In the genomic region with DNA sequence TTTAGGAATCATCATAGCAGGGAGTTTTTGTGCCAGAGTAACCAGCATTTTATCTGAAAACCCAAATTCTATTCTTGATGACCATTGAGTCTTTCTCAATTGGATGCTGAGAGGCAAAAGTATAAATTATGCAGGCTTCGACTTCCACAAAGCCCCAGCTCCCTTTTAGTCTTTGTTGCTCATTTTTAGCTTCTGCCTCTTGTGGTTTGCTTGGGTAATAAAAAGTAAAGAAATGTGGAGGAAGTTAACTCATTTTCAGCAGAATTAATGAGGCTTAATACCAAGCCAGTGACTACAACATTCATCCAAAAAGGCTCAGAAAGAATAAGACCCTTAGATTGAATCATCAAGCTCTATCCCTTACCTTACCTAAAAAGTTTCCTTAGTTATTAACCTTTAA, we compare ENCODE assay signal across 13 cellular contexts. TPM values are rescaled to one million over a fixed set of nuclear protein-coding genes. Genes with fewer than 3 reads are reported as not detected.
A peak's percentile ranks its signal among the peaks of the same experiment; 100 is the strongest.
DNase-seq lines count a peak whose midpoint lies in the region; ATAC-seq and TF ChIP-seq lines count a peak whose summit lies in the region.
"Had no signal": no experiment of that assay in that cellular context is flagged by ENCODE, and none has a peak within 500 bp of the region (broad histone marks: within the 10 kb centered on the region; RNA-seq: fewer than 3 reads in every experiment).

No MANE protein-coding gene starts in this region.

- DNase-seq in activated naive CD8-positive, alpha-beta T cell treated with anti-CD3 and anti-CD28 coated beads for 36 hours = no peak
- DNase-seq in NCI-H69 (lab: John Stamatoyannopoulos, UW) = peak; percentile 1
- no peak for DNase-seq in endothelial cell (ENCODE audit: low spot score)
- DNase-seq in upper lobe of right lung = no peak
- no peak for DNase-seq in hepatocyte (ENCODE audit: low spot score)
- no peak for DNase-seq in GM13977 (ENCODE audit: low spot score)
- DNase-seq: activated CD8-positive, alpha-beta memory T cell treated with anti-CD3 and anti-CD28 coated beads, Interleukin-2, amount 50 U/mL, for 48 hours; effector CD8-positive, alpha-beta T cell; SHP77 had no signal

- H3K4me1 Mint-ChIP-seq in activated naive CD8-positive, alpha-beta T cell (ENCODE audit: low read depth) = peaks cover 29% of the 10 kb centered on the region
- peaks cover 33% of the 10 kb centered on the region for H3K4me1 Mint-ChIP-seq in activated naive CD8-positive, alpha-beta T cell treated with anti-CD3 and anti-CD28 coated beads for 36 hours
- peaks cover 4% of the 10 kb centered on the region for H3K4me1 Mint-ChIP-seq in endothelial cell (ENCODE audit: unreplicated experiment)

- peak overlapping the region; percentile 35 for H3K27ac Mint-ChIP-seq in activated naive CD8-positive, alpha-beta T cell
- no peak overlapping the region for H3K27ac Mint-ChIP-seq in activated naive CD8-positive, alpha-beta T cell treated with anti-CD3 and anti-CD28 coated beads for 36 hours
- no peak overlapping the region for H3K27ac Mint-ChIP-seq in endothelial cell (ENCODE audit: unreplicated experiment)

- H3K4me3 Mint-ChIP-seq in activated naive CD8-positive, alpha-beta T cell = no peak overlapping the region
- H3K4me3 Mint-ChIP-seq in activated naive CD8-positive, alpha-beta T cell treated with anti-CD3 and anti-CD28 coated beads for 36 hours = no peak overlapping the region
- no peak overlapping the region for H3K4me3 Mint-ChIP-seq in endothelial cell (ENCODE audit: unreplicated experiment)

- intact Hi-C loops in upper lobe of right lung (cut with DNase I) = no loop called here

- ATAC-seq in upper lobe of right lung = no peak
- no peak for ATAC-seq in GM19452 (IDR thresholded peaks at IDR 0.05; ENCODE audit: unreplicated experiment)
- ATAC-seq: left lobe of liver had no signal

- no peak overlapping the region for H2AFZ ChIP-seq in hepatocyte

- no peak overlapping the region for H3K27ac ChIP-seq in upper lobe of right lung
- no peak overlapping the region for H3K27ac ChIP-seq in hepatocyte
- H3K27ac ChIP-seq: C4-2B had no signal

- H3K4me3 ChIP-seq in upper lobe of right lung = no peak overlapping the region
- H3K4me3 ChIP-seq in hepatocyte = no peak overlapping the region

- H3K36me3 ChIP-seq in upper lobe of right lung (no peaks in the 10 kb centered on the region), hepatocyte (replicated peaks; ENCODE audit: insufficient read depth, low read depth) (no peaks in the 10 kb centered on the region)

- H3K9me2 ChIP-seq in hepatocyte (replicated peaks; ENCODE audit: insufficient read depth) = no peaks in the 10 kb centered on the region

- H3K79me2 ChIP-seq in hepatocyte = no peaks in the 10 kb centered on the region

- peaks cover 6% of the 10 kb centered on the region for H3K27me3 ChIP-seq in upper lobe of right lung
- no peaks in the 10 kb centered on the region for H3K27me3 ChIP-seq in hepatocyte

- peak; percentile 32 for TF ChIP-seq CTCF in endothelial cell (IDR thresholded peaks at IDR 0.05; ENCODE audit: unreplicated experiment)
- peak; percentile 13 for TF ChIP-seq CTCF in upper lobe of right lung (IDR thresholded peaks at IDR 0.05)
- TF ChIP-seq CTCF in hepatocyte (IDR thresholded peaks at IDR 0.05; ENCODE audit: poor library complexity) = no peak
- TF ChIP-seq CTCF in GM13977 (IDR thresholded peaks at IDR 0.05; ENCODE audit: extremely low read depth, insufficient read depth, missing control alignments) = no peak

- H4K20me1 ChIP-seq in hepatocyte (ENCODE audit: insufficient read depth, poor library complexity, severe bottlenecking) = no peaks in the 10 kb centered on the region

- WGBS in hepatocyte (ENCODE audit: low lambda C conversion rate, missing lambda C conversion rate) = 85% methylated on average over 1 of the region's 1 CpG

- no peaks in the 10 kb centered on the region for H3K36me3 Mint-ChIP-seq in activated naive CD8-positive, alpha-beta T cell
- H3K36me3 Mint-ChIP-seq in activated naive CD8-positive, alpha-beta T cell treated with anti-CD3 and anti-CD28 coated beads for 36 hours = no peaks in the 10 kb centered on the region
- no peaks in the 10 kb centered on the region for H3K36me3 Mint-ChIP-seq in endothelial cell (ENCODE audit: low read depth, unreplicated experiment)

- in situ Hi-C loops in GM13977 (cut with MboI; ENCODE audit: low pct_unique_long_range_greater_than_20kb, low sequenced_read_pairs, unreplicated experiment) = loop anchor here (10.0 to 25.0 kb wide), 3 partner anchors 288 to 698 kb away; no protein-coding TSS in a partner anchor

- H3K4me2 ChIP-seq in hepatocyte = no peak overlapping the region

- H3K9me3 ChIP-seq in upper lobe of right lung = no peaks in the 10 kb centered on the region
- no peaks in the 10 kb centered on the region for H3K9me3 ChIP-seq in hepatocyte (ENCODE audit: low read depth)

- H3K27me3 Mint-ChIP-seq in activated naive CD8-positive, alpha-beta T cell = peaks cover 2% of the 10 kb centered on the region
- no peaks in the 10 kb centered on the region for H3K27me3 Mint-ChIP-seq in activated naive CD8-positive, alpha-beta T cell treated with anti-CD3 and anti-CD28 coated beads for 36 hours
- no peaks in the 10 kb centered on the region for H3K27me3 Mint-ChIP-seq in endothelial cell (ENCODE audit: unreplicated experiment)

- H3K4me1 ChIP-seq in upper lobe of right lung (no peaks in the 10 kb centered on the region), hepatocyte (ENCODE audit: insufficient read depth) (peaks cover 10% of the 10 kb centered on the region)

- H3K9me3 Mint-ChIP-seq in activated naive CD8-positive, alpha-beta T cell (ENCODE audit: low read depth) = no peaks in the 10 kb centered on the region
- H3K9me3 Mint-ChIP-seq in activated naive CD8-positive, alpha-beta T cell treated with anti-CD3 and anti-CD28 coated beads for 36 hours = no peaks in the 10 kb centered on the region
- H3K9me3 Mint-ChIP-seq in endothelial cell (ENCODE audit: unreplicated experiment) = no peaks in the 10 kb centered on the region

RNA-seq across cellular contexts. Expression of a gene that starts 18.6 kb away (rescaled TPM):
- total RNA-seq in activated naive CD8-positive, alpha-beta T cell treated with anti-CD3 and anti-CD28 coated beads for 36 hours = 1 to 10 TPM; 1.9 to 2.0 TPM
- total RNA-seq in endothelial cell (ENCODE audit: unreplicated experiment) = 0.36 TPM
- total RNA-seq in upper lobe of right lung = 0.32 TPM
- total RNA-seq in hepatocyte = 0.07 and 0.80 TPM in 2 replicates
- 0.24 and 0.64 TPM in 2 replicates for polyA plus RNA-seq in hepatocyte
- total RNA-seq: left lobe of liver had no signal

RNA-seq across cellular contexts. Expression of a gene that starts 49.5 kb away (rescaled TPM):
- not detected for total RNA-seq in activated naive CD8-positive, alpha-beta T cell treated with anti-CD3 and anti-CD28 coated beads for 36 hours
- total RNA-seq in endothelial cell (ENCODE audit: unreplicated experiment) = 0.15 TPM
- total RNA-seq in upper lobe of right lung = 40.2 TPM
- 13.9 and 16.3 TPM in 2 replicates for total RNA-seq in hepatocyte
- 5.9 and 6.0 TPM in 2 replicates for polyA plus RNA-seq in hepatocyte

Comparison
In these comparisons a context has a peak if more than half of its experiments do, and no peak if none do; other contexts are left out.
1. CTCF ChIP-seq: peak in endothelial cell (single experiment) and upper lobe of right lung (single experiment); none in hepatocyte (single experiment) and GM13977 (single experiment).
2. RNA of a gene that starts 49.5 kb away (total RNA-seq): 40.2 TPM in upper lobe of right lung (single experiment) and 13.9 to 16.3 TPM in hepatocyte; 0.15 TPM in endothelial cell (single experiment) and not detected in activated naive CD8-positive, alpha-beta T cell treated with anti-CD3 and anti-CD28 coated beads for 36 hours; every median in the first group is over 10 times any median in the second.